In the genomic region with DNA sequence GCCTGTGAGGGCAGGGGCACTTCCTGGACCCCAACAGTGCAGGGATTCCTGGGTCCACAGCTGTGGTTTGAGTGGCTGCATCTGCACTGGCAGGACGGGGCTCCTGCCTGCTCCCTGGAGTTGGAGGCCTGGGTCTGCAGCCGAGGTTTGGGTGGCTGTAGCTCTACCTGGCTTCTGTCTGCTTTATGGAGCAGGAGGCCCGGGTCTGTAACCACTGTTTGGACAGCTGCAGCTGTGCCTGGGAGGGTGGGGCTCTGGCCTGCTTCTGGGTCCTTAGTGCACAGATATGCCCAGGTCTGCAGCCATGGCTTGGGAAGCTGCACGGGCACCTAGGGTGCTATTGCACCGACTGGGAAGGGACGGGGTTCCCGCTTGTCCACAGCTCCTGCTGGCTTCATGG, we compare ENCODE assay signal across 13 cellular contexts.
"Had no signal": no experiment of that assay in that cellular context is flagged by ENCODE, and none has a peak within 500 bp of the region (broad histone marks: within the 10 kb centered on the region; RNA-seq: fewer than 3 reads in every experiment).

No MANE protein-coding gene starts in this region.

- H3K4me3 ChIP-seq: heart left ventricle, lung, pancreas, thoracic aorta had no signal

- H3K36me3 ChIP-seq: heart left ventricle, pancreas, thoracic aorta had no signal

- ATAC-seq: activated CD8-positive, alpha-beta memory T cell treated with anti-CD3 and anti-CD28 coated beads, Interleukin-2, amount 10 ng/mL, durations not matched to agents 7 days and 5 days; heart left ventricle; left cardiac atrium; pancreas had no signal

- H3K4me1 ChIP-seq: heart left ventricle, pancreas had no signal

- H3K27ac ChIP-seq: epithelial cell of prostate, heart left ventricle, pancreas, thoracic aorta had no signal

- H3K27me3 ChIP-seq: pancreas had no signal

- DNase-seq: activated CD4-positive, alpha-beta T cell treated with anti-CD3 and anti-CD28 coated beads for 1 hour; activated CD4-positive, alpha-beta T cell treated with anti-CD3 and anti-CD28 coated beads, Interleukin-2, amount 50 U/mL, for 4 hours; activated CD8-positive, alpha-beta memory T cell treated with anti-CD3 and anti-CD28 coated beads, Interleukin-2, amount 10 ng/mL, durations not matched to agents 7 days and 5 days; activated naive CD4-positive, alpha-beta T cell treated with anti-CD3 and anti-CD28 coated beads, Interleukin-2, amount 10 ng/mL, durations not matched to agents 7 days and 5 days; activated T-cell treated with anti-CD3 and anti-CD28 coated beads, Interleukin-2, amount 50 U/mL, for 1 hour; heart left ventricle; immature natural killer cell; left cardiac atrium; stimulated activated CD4-positive, alpha-beta T cell treated with anti-CD3 and anti-CD28 coated beads, Interleukin-2, amount 100 ng/mL, for 24 hours had no signal

- H3K9me3 ChIP-seq: pancreas had no signal
